ENCODE assay signal across 12 cellular contexts in genomic region chr3:16373270-16373785, GRCh38.
DNase-seq lines count a peak whose midpoint lies in the region; ATAC-seq, FAIRE-seq and TF ChIP-seq lines count a peak whose summit lies in the region.
"Had no signal": no experiment of that assay in that cellular context is flagged by ENCODE, and none has a peak within 500 bp of the region (broad histone marks: within the 10 kb centered on the region; RNA-seq: fewer than 3 reads in every experiment).

No MANE protein-coding gene starts in this region.

- H3K27ac ChIP-seq in SU-DHL-6 (ENCODE audit: low read depth, low read length) = peak overlapping the region; percentile 97
- peak overlapping the region; percentile 12 for H3K27ac ChIP-seq in layer of hippocampus (ENCODE audit: low read depth, low read length)
- H3K27ac ChIP-seq in tibial nerve = peak overlapping the region; percentile 43 to 86 (median 74)
- H3K27ac ChIP-seq in kidney (ENCODE audit: low read depth in 2 of 2, low read length in 2 of 2) = peak overlapping the region in 1 of 2 donors; percentile 21
- H3K27ac ChIP-seq: colonic mucosa had no signal

- H3K9ac ChIP-seq in SU-DHL-6 (ENCODE audit: low read length) (peak overlapping the region; percentile 60), kidney (ENCODE audit: low read length in 2 of 2) (no peak overlapping the region)

- intact Hi-C loops in activated naive CD4-positive, alpha-beta T cell treated with anti-CD3 and anti-CD28 coated beads for 36 hours (cut with micrococcal nuclease) = loop anchor here (10.0 kb wide), 1 partner anchor 1059 kb away; no protein-coding TSS in a partner anchor
- intact Hi-C loops in kidney (cut with DNase I) = no loop called here

- TF ChIP-seq POLR2A in tibial nerve (IDR thresholded peaks at IDR 0.05) = no peak

- 26 to 59% methylated on average over 3 of the region's 3 CpGs for WGBS in tibial nerve, 2 donors

- H3K27me3 ChIP-seq in SU-DHL-6 (ENCODE audit: low read length) = no peaks in the 10 kb centered on the region
- H3K27me3 ChIP-seq in layer of hippocampus (ENCODE audit: control insufficient read depth, insufficient read depth, low read length) = no peaks in the 10 kb centered on the region
- H3K27me3 ChIP-seq in tibial nerve = no peaks in the 10 kb centered on the region
- H3K27me3 ChIP-seq: colonic mucosa had no signal

- H3K4me2 ChIP-seq in SU-DHL-6 (ENCODE audit: low read depth, low read length, poor library complexity, severe bottlenecking) = peak overlapping the region; percentile 59

- peaks cover 76% of the 10 kb centered on the region for H3K79me2 ChIP-seq in SU-DHL-6 (ENCODE audit: insufficient read depth, low read length)

- ATAC-seq in HG03097 (IDR thresholded peaks at IDR 0.05; ENCODE audit: low FRiP score, unreplicated experiment) = no peak

- H3F3A ChIP-seq in SU-DHL-6 (ENCODE audit: insufficient read depth) = peaks cover 66% of the 10 kb centered on the region

- no peak overlapping the region for H2AFZ ChIP-seq in SU-DHL-6 (ENCODE audit: low read depth, low read length, severe bottlenecking)

- peak overlapping the region; percentile 72 for H3K27ac Mint-ChIP-seq in activated naive CD4-positive, alpha-beta T cell treated with anti-CD3 and anti-CD28 coated beads for 36 hours

- H3K4me3 Mint-ChIP-seq in activated naive CD4-positive, alpha-beta T cell treated with anti-CD3 and anti-CD28 coated beads for 36 hours = peak overlapping the region; percentile 15

- H3K4me1 Mint-ChIP-seq in activated naive CD4-positive, alpha-beta T cell treated with anti-CD3 and anti-CD28 coated beads for 36 hours (ENCODE audit: low read depth) = peaks cover 92% of the 10 kb centered on the region

- peaks cover 6% of the 10 kb centered on the region for H3K9me3 Mint-ChIP-seq in activated naive CD4-positive, alpha-beta T cell treated with anti-CD3 and anti-CD28 coated beads for 36 hours

- no peak for DNase-seq in activated naive CD4-positive, alpha-beta T cell treated with anti-CD3 and anti-CD28 coated beads for 36 hours
- no peak for DNase-seq in activated naive CD4-positive, alpha-beta T cell treated with Interleukin-2 at 50 U/mL for 16 hours
- DNase-seq in tibial nerve (ENCODE audit: low spot score in 2 of 2) = no peak
- no peak for DNase-seq in kidney
- DNase-seq in NOMO-1 (lab: John Stamatoyannopoulos, UW; ENCODE audit: unreplicated experiment in 2 of 2) = no peak
- DNase-seq: activated CD8-positive, alpha-beta memory T cell treated with anti-CD3 and anti-CD28 coated beads, Interleukin-2, amount 50 U/mL, for 48 hours; colonic mucosa; mesendoderm; NCI-H526 had no signal

- no peaks in the 10 kb centered on the region for H3K9me2 ChIP-seq in SU-DHL-6 (replicated peaks; ENCODE audit: insufficient read depth, low read length)

- no peaks in the 10 kb centered on the region for H3K27me3 Mint-ChIP-seq in activated naive CD4-positive, alpha-beta T cell treated with anti-CD3 and anti-CD28 coated beads for 36 hours (ENCODE audit: low read depth)

- H3K4me3 ChIP-seq in SU-DHL-6 (ENCODE audit: insufficient read depth, low read length, poor library complexity, severe bottlenecking) = no peak overlapping the region
- no peak overlapping the region for H3K4me3 ChIP-seq in tibial nerve
- no peak overlapping the region for H3K4me3 ChIP-seq in kidney (ENCODE audit: low read length in 2 of 2)
- H3K4me3 ChIP-seq: colonic mucosa had no signal

- no peak for TF ChIP-seq EP300 in tibial nerve (IDR thresholded peaks at IDR 0.05)

- no peak for FAIRE-seq in kidney (lab: Jason Lieb, UNC)

- no peak for TF ChIP-seq CTCF in SU-DHL-6 (IDR thresholded peaks at IDR 0.05; ENCODE audit: insufficient read depth, low read length, poor library complexity, severe bottlenecking)
- no peak for TF ChIP-seq CTCF in tibial nerve (IDR thresholded peaks at IDR 0.05)
- TF ChIP-seq CTCF in kidney (IDR thresholded peaks at IDR 0.05; ENCODE audit: borderline replicate concordance, extremely low read depth, insufficient read depth) = no peak

- H3K4me1 ChIP-seq in tibial nerve (peaks cover 0 to 70% (median 47%) of the 10 kb centered on the region in 4 donors), kidney (ENCODE audit: control insufficient read depth in 1 of 2, insufficient read depth in 1 of 2, low read depth in 1 of 2, low read length in 2 of 2) (peaks cover 18 to 22% of the 10 kb centered on the region in 2 donors)
- H3K4me1 ChIP-seq: colonic mucosa had no signal

- H3K9me3 ChIP-seq in SU-DHL-6 (ENCODE audit: insufficient read depth, low read length) (no peaks in the 10 kb centered on the region), tibial nerve (no peaks in the 10 kb centered on the region), kidney (ENCODE audit: control insufficient read depth in 1 of 2, low read length in 2 of 2) (no peaks in the 10 kb centered on the region)
- H3K9me3 ChIP-seq: colonic mucosa had no signal

- H3K36me3 ChIP-seq in SU-DHL-6 (ENCODE audit: low read length) = peaks cover 21% of the 10 kb centered on the region
- peaks cover 0 to 28% (median 0%) of the 10 kb centered on the region in 3 donors for H3K36me3 ChIP-seq in tibial nerve
- peaks cover 0 to 4% of the 10 kb centered on the region in 2 donors for H3K36me3 ChIP-seq in kidney (ENCODE audit: control insufficient read depth in 1 of 2, insufficient read depth in 2 of 2, low read length in 2 of 2)
- H3K36me3 ChIP-seq: colonic mucosa had no signal

- CTCF ChIA-PET in activated naive CD4-positive, alpha-beta T cell treated with anti-CD3 and anti-CD28 coated beads for 36 hours (lab: Charles Lee) = no interaction called here

- no peaks in the 10 kb centered on the region for H4K20me1 ChIP-seq in SU-DHL-6 (ENCODE audit: low read depth, low read length)

- H3K36me3 Mint-ChIP-seq in activated naive CD4-positive, alpha-beta T cell treated with anti-CD3 and anti-CD28 coated beads for 36 hours (ENCODE audit: low read depth) = peaks cover 72% of the 10 kb centered on the region
